In the genomic region with DNA sequence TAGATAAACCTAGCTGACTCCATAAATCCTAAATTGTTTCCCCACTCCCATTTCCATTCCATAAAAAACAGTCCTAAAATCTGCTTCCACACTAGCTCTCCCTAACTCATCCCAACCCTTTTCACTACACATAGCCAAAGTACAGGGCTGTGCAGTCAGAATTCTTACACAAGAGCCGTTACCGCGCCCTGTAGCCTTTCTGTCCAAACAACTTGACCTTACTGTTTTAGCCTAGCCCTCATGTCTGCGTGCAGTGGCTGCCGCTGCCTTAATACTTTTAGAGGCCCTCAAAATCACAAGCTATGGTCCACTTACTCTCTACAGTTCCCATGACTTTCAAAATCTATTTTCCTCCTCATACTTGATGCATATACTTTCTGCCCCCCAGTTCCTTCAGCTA, we compare ENCODE assay signal across 3 cellular contexts.
DNase-seq lines count a peak whose midpoint lies in the region; TF ChIP-seq lines count a peak whose summit lies in the region.
"Not testable (repeated sequence)": the region's sequence is repeated elsewhere in the genome, so short reads cannot be mapped to it uniquely, and the experiment has no call there.

No MANE protein-coding gene starts in this region.

- not testable (repeated sequence) for H3K27ac ChIP-seq in endodermal cell (ENCODE audit: low read depth, low read length)

- H3K4me3 Mint-ChIP-seq in endodermal cell = not testable (repeated sequence)

- peaks cover 12% of the 10 kb centered on the region for H3K9me3 Mint-ChIP-seq in endodermal cell

- H3K4me1 Mint-ChIP-seq in endodermal cell = not testable (repeated sequence)

- not testable (repeated sequence) for H3K36me3 Mint-ChIP-seq in endodermal cell (ENCODE audit: low read depth)

- not testable (repeated sequence) for H3K4me3 ChIP-seq in endodermal cell (ENCODE audit: low read length)

- H3K36me3 ChIP-seq in endodermal cell (ENCODE audit: control insufficient read depth, insufficient read depth, low read length) = not testable (repeated sequence)

- not testable (repeated sequence) for H3K27me3 ChIP-seq in endodermal cell (ENCODE audit: control insufficient read depth, insufficient read depth, low read length, poor library complexity, severe bottlenecking)

- not testable (repeated sequence) for H3K4me1 ChIP-seq in endodermal cell (ENCODE audit: control insufficient read depth, insufficient read depth, low read length)

- 86 to 94% methylated on average over 5 of the region's 5 CpGs for WGBS in endodermal cell (ENCODE audit: insufficient coverage in 1 of 2, insufficient read length in 1 of 2), 2 experiments

- H3K27me3 Mint-ChIP-seq in endodermal cell (ENCODE audit: insufficient read depth) = not testable (repeated sequence)

- not testable (repeated sequence) for TF ChIP-seq CTCF in endodermal cell (conservative IDR thresholded peaks at IDR 0.05)

- not testable (repeated sequence) for H3K27ac Mint-ChIP-seq in endodermal cell

- H3K9me3 ChIP-seq in endodermal cell (ENCODE audit: control insufficient read depth, low read length) = not testable (repeated sequence)

- not testable (repeated sequence) for H3K9ac ChIP-seq in endodermal cell (ENCODE audit: extremely low read depth, low read length, poor library complexity, severe bottlenecking)

- DNase-seq in endodermal cell (peak; percentile 2), islet precursor cell (peak; percentile 13), mesenteric fat pad (ENCODE audit: low spot score) (peak; percentile 18)
